1 cellular context compared by ENCODE assay signal in the genomic region with DNA sequence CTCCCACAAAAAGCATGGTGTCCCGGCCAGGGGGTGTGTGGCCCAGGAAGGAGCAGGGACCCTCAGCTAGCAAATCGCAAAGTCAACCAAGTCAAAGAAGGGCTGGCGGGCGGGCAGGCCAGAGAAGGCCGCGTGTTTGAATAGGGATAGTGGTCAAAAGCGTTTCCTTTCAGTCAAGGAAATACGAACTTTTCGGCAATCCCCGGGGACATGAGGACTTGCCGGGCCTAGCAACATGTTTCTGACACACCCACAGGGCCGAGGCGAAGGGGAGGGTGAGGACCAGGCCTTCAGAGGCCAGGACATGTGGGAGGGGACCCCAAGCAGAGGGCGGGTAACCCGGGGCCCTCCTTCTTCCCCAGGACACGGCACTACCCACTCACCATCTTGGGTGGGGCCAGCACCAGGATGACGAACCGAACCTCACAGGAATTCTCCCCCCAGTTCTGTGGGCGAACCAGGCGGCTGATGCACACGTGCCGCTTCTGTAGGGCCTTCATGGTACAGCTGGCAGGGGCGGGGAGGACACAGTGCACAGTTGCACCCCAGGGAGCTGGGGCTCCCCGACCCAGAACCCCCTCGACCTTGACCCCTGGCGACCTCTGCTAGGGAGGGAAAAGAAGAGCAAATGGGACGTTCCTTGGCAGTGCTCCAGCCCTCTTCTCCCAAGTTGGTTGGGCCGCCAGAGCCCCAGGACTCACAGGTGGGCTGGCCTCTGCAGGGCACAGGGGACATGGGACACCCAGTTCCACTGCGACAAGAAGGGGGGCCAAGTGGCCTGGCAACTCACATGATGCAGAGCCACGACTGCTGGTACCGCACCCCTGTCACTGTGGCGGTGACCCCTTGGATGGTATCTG.
TF ChIP-seq lines count a peak whose summit lies in the region.

No MANE protein-coding gene starts in this region.

TF ChIP-seq in HepG2, 621 proteins besides CTCF, POLR2A, EP300 and RAD21:
- peak; percentile 4; the same call in 1 of the 2 replicates for TF ChIP-seq ZNF235 (CRISPR knock-in tag; IDR thresholded peaks at IDR 0.05; ENCODE audit: borderline replicate concordance)
- TF ChIP-seq SRSF4 (IDR thresholded peaks at IDR 0.05; ENCODE audit: low read depth, low read length, poor library complexity, severe bottlenecking), result no peak
- no peak for TF ChIP-seq ZBTB8A (CRISPR knock-in tag; IDR thresholded peaks at IDR 0.05; ENCODE audit: borderline replicate concordance, low read depth)
- TF ChIP-seq CREB1 (IDR thresholded peaks at IDR 0.05), result no peak
- no peak for TF ChIP-seq CREB1 (CRISPR knock-in tag; IDR thresholded peaks at IDR 0.05)
- TF ChIP-seq ZNF687 (CRISPR knock-in tag; IDR thresholded peaks at IDR 0.05), result peak; percentile 17; the same call in 1 of the 2 replicates
- 0 out of 2 replicates have a peak, but pooled peaks have one; percentile 15 for TF ChIP-seq NFKB2 (CRISPR knock-in tag; IDR thresholded peaks at IDR 0.05; ENCODE audit: borderline replicate concordance)
- no peak for TF ChIP-seq ATF3 (CRISPR knock-in tag; IDR thresholded peaks at IDR 0.05)
- no peak for TF ChIP-seq KDM5B (CRISPR knock-in tag; IDR thresholded peaks at IDR 0.05; ENCODE audit: borderline replicate concordance)
- no peak for TF ChIP-seq ZC3H4 (CRISPR knock-in tag; IDR thresholded peaks at IDR 0.05; ENCODE audit: borderline replicate concordance)
- TF ChIP-seq HOXD1 (CRISPR knock-in tag; IDR thresholded peaks at IDR 0.05), result 0 out of 2 replicates have a peak, but pooled peaks have one; percentile 15
- no peak for TF ChIP-seq TFAP4 (IDR thresholded peaks at IDR 0.05; ENCODE audit: borderline replicate concordance, low read depth)
- no peak for TF ChIP-seq E2F1 (CRISPR knock-in tag; IDR thresholded peaks at IDR 0.05)
- TF ChIP-seq DZIP1 (CRISPR knock-in tag; IDR thresholded peaks at IDR 0.05), result no peak
- no peak for TF ChIP-seq ZNF570 (CRISPR knock-in tag; IDR thresholded peaks at IDR 0.05; ENCODE audit: borderline replicate concordance)
- peak; percentile 58 for TF ChIP-seq NR2F6 (IDR thresholded peaks at IDR 0.05)
- no peak for TF ChIP-seq NR2F6 (CRISPR knock-in tag; IDR thresholded peaks at IDR 0.05)
- no peak for TF ChIP-seq ZNF577 (CRISPR knock-in tag; IDR thresholded peaks at IDR 0.05; ENCODE audit: borderline replicate concordance, low read depth)
TF ChIP-seq in HepG2: peak in this region for 5.
